Comparison of ENCODE assay signal across 7 cellular contexts in genomic region chr3:16467368-16467767, GRCh38. TPM values are rescaled to one million over a fixed set of nuclear protein-coding genes. Genes with fewer than 3 reads are reported as not detected.
DNase-seq lines count a peak whose midpoint lies in the region; ATAC-seq lines count a peak whose summit lies in the region.

No MANE protein-coding gene starts in this region.

- peak overlapping the region; percentile 50 for H3K4me3 Mint-ChIP-seq in activated naive CD4-positive, alpha-beta T cell treated with anti-CD3 and anti-CD28 coated beads for 36 hours

- peaks cover 66% of the 10 kb centered on the region for H3K4me1 Mint-ChIP-seq in activated naive CD4-positive, alpha-beta T cell treated with anti-CD3 and anti-CD28 coated beads for 36 hours (ENCODE audit: low read depth)

- intact Hi-C loops in activated naive CD4-positive, alpha-beta T cell treated with anti-CD3 and anti-CD28 coated beads for 36 hours (cut with micrococcal nuclease), result loop anchor here (1.0 kb wide), 1 partner anchor 45 kb away; no protein-coding TSS in a partner anchor

- CTCF ChIA-PET in activated naive CD4-positive, alpha-beta T cell treated with anti-CD3 and anti-CD28 coated beads for 36 hours (lab: Charles Lee), result no interaction called here

- peak overlapping the region; percentile 79 for H3K27ac Mint-ChIP-seq in activated naive CD4-positive, alpha-beta T cell treated with anti-CD3 and anti-CD28 coated beads for 36 hours

- DNase-seq in activated naive CD4-positive, alpha-beta T cell treated with anti-CD3 and anti-CD28 coated beads for 36 hours, result peak; percentile 84
- DNase-seq in stimulated activated CD8-positive, alpha-beta memory T cell treated with anti-CD3 and anti-CD28 coated beads, Interleukin-7, amount 100 ng/mL, for 48 hours (ENCODE audit: extremely low read depth in 1 of 2, low read depth in 1 of 2), result peak; percentile 17 to 53
- no peak for DNase-seq in KG1 (lab: John Stamatoyannopoulos, UW)
- DNase-seq in dermis blood vessel endothelial cell, result no peak
- DNase-seq in activated gamma-delta T cell treated with Interleukin-2 at 50 U/mL for 16 hours, result no peak

- H3K36me3 Mint-ChIP-seq in activated naive CD4-positive, alpha-beta T cell treated with anti-CD3 and anti-CD28 coated beads for 36 hours (ENCODE audit: low read depth), result peaks cover 38% of the 10 kb centered on the region

- ATAC-seq in GM19351 (IDR thresholded peaks at IDR 0.05; ENCODE audit: unreplicated experiment) (peak; percentile 89), HG03159 (IDR thresholded peaks at IDR 0.05; ENCODE audit: unreplicated experiment) (peak; percentile 84)

- no peaks in the 10 kb centered on the region for H3K27me3 Mint-ChIP-seq in activated naive CD4-positive, alpha-beta T cell treated with anti-CD3 and anti-CD28 coated beads for 36 hours (ENCODE audit: low read depth)

- H3K9me3 Mint-ChIP-seq in activated naive CD4-positive, alpha-beta T cell treated with anti-CD3 and anti-CD28 coated beads for 36 hours, result no peaks in the 10 kb centered on the region

RNA-seq across cellular contexts. Expression of gene RFTN1, which starts 46.1 kb away (rescaled TPM):
- 100 to 1,000 TPM in 1 of 2 experiments, 10 to 100 TPM in 1; 95.9 to 109 TPM for total RNA-seq in activated naive CD4-positive, alpha-beta T cell treated with anti-CD3 and anti-CD28 coated beads for 36 hours
- total RNA-seq in dermis blood vessel endothelial cell, result 47.3 and 47.8 TPM in 2 replicates

Comparison
In these comparisons a context has a peak if more than half of its experiments do, and no peak if none do; other contexts are left out.
1. DNase-seq: peak in activated naive CD4-positive, alpha-beta T cell treated with anti-CD3 and anti-CD28 coated beads for 36 hours (single experiment) and stimulated activated CD8-positive, alpha-beta memory T cell treated with anti-CD3 and anti-CD28 coated beads, Interleukin-7, amount 100 ng/mL, for 48 hours (2 of 2); none in KG1 (single experiment), dermis blood vessel endothelial cell (single experiment) and activated gamma-delta T cell treated with Interleukin-2 at 50 U/mL for 16 hours (single experiment).